1 cellular context compared by ENCODE assay signal in the genomic region with DNA sequence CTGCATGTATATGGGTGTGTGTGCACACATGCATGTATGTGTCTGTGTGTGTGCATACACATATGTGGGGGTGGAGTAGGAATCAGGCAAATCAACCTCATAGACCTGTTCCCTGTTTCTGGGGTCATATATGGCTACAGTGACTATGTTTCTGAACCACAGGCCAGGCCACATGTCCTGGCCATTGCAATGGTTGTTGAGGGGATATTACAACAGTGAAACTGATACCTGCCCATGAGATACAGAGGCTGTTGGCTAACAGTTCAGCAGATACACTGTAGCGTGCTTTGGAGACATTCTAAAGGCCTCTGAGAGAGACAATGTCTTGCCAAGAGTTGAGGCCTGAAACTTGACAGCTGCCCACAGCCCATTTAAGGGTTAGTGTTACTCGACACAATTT.
TF ChIP-seq lines count a peak whose summit lies in the region.

No MANE protein-coding gene starts in this region.

TF ChIP-seq in H1, 55 proteins besides CTCF, POLR2A, EP300 and RAD21:
- TF ChIP-seq RXRA (IDR thresholded peaks at IDR 0.05; ENCODE audit: insufficient read depth, low read depth, low read length) = no peak
- TF ChIP-seq CBX8 (IDR thresholded peaks at IDR 0.05; ENCODE audit: borderline replicate concordance, low read depth, low read length) = no peak
- no peak for TF ChIP-seq KDM5A (IDR thresholded peaks at IDR 0.05; ENCODE audit: low read length)
- TF ChIP-seq, protein P1, sequence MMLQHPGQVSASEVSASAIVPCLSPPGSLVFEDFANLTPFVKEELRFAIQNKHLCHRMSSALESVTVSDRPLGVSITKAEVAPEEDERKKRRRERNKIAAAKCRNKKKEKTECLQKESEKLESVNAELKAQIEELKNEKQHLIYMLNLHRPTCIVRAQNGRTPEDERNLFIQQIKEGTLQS (IDR thresholded peaks at IDR 0.05; ENCODE audit: insufficient read depth, low read depth, low read length) = no peak
- TF ChIP-seq, protein P2, sequence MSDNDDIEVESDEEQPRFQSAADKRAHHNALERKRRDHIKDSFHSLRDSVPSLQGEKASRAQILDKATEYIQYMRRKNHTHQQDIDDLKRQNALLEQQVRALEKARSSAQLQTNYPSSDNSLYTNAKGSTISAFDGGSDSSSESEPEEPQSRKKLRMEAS (IDR thresholded peaks at IDR 0.05) = no peak
- no peak for TF ChIP-seq POLR2AphosphoS5 (IDR thresholded peaks at IDR 0.05; ENCODE audit: low read depth, low read length)
- TF ChIP-seq SIX5 (IDR thresholded peaks at IDR 0.05; ENCODE audit: low read depth, low read length) = no peak
- no peak for TF ChIP-seq SP2 (IDR thresholded peaks at IDR 0.05; ENCODE audit: low read length)
- no peak for TF ChIP-seq TEAD4 (IDR thresholded peaks at IDR 0.05; ENCODE audit: low read depth, low read length)
- no peak for TF ChIP-seq PHF8 (conservative IDR thresholded peaks at IDR 0.05; ENCODE audit: low read depth, low read length)
- TF ChIP-seq JUND (IDR thresholded peaks at IDR 0.05; ENCODE audit: low read length) = no peak
- TF ChIP-seq JUN (IDR thresholded peaks at IDR 0.05; ENCODE audit: low read depth, low read length) = no peak
- no peak for TF ChIP-seq TCF12 (IDR thresholded peaks at IDR 0.05; ENCODE audit: low read depth, low read length)
- TF ChIP-seq ASH2L (IDR thresholded peaks at IDR 0.05; ENCODE audit: low read length) = no peak
- TF ChIP-seq BCL11A (IDR thresholded peaks at IDR 0.05; ENCODE audit: low read depth in 2 of 2, low read length in 2 of 2) = no peak
- TF ChIP-seq FOSL1 (IDR thresholded peaks at IDR 0.05; ENCODE audit: insufficient read depth, low read depth, low read length) = no peak
- TF ChIP-seq TAF7 (optimal IDR thresholded peaks at IDR 0.05; ENCODE audit: borderline replicate concordance, low read depth, low read length) = no peak
- no peak for TF ChIP-seq GABPA (IDR thresholded peaks at IDR 0.05; ENCODE audit: borderline replicate concordance, insufficient read depth, low read length)
- no peak for TF ChIP-seq BACH1 (IDR thresholded peaks at IDR 0.05; ENCODE audit: low read length)
